Comparison of ENCODE assay signal across 1 cellular context in genomic region chr21:15967661-15968060, GRCh38.
TF ChIP-seq lines count a peak whose summit lies in the region.

No MANE protein-coding gene starts in this region.

TF ChIP-seq in H1, 55 proteins besides CTCF, POLR2A, EP300 and RAD21:
- no peak for TF ChIP-seq CHD7 (IDR thresholded peaks at IDR 0.05; ENCODE audit: insufficient replicate concordance, low read length)
- TF ChIP-seq JUND (IDR thresholded peaks at IDR 0.05; ENCODE audit: low read length): peak; percentile 95
